1 cellular context compared by ENCODE assay signal in the genomic region with DNA sequence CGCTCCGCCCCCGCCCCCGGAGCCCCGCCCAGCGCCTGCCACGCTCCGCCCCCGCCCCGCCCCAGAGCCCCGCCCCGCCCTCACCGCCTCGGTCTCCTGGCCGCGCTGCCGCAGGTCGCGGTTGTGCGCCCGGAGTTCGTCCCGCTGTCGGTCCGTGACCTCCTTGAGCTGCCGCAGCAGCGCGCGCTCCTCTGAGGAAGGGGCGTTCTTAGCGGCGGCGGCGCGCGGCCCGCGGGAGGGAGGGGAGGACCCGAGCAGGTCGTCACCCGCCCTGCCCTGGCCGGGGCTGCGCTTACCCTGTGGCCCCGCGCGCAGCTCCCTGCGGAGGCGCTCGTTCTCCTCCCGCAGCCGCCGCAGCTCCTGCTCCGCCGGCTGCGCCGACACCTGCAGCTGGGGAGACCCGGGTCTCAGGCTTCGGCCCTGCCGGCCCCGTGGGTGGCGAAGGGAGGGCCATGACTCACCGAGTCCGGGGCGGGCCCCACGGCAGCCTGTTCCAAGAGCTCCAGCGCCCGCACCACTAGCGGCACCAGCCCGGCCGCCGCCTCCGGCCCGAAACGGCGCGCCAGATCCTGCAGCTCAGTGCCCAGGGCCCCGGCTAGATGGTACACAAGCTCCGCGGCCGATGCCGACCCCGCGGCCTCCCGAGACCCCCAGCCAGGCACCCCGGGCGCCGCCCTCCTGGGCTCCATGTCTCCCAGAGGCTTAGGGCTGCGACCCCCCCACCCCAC.
TF ChIP-seq lines count a peak whose summit lies in the region.

No MANE protein-coding gene starts in this region.

TF ChIP-seq in HEK293, 187 proteins besides CTCF, POLR2A, EP300 and RAD21 (continued from another document):
- TF ChIP-seq, protein P1, sequence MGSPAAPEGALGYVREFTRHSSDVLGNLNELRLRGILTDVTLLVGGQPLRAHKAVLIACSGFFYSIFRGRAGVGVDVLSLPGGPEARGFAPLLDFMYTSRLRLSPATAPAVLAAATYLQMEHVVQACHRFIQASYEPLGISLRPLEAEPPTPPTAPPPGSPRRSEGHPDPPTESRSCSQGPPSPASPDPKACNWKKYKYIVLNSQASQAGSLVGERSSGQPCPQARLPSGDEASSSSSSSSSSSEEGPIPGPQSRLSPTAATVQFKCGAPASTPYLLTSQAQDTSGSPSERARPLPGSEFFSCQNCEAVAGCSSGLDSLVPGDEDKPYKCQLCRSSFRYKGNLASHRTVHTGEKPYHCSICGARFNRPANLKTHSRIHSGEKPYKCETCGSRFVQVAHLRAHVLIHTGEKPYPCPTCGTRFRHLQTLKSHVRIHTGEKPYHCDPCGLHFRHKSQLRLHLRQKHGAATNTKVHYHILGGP (tag by site-specific recombination; IDR thresholded peaks at IDR 0.05) = no peak
- no peak for TF ChIP-seq ZFP41 (tag by site-specific recombination; IDR thresholded peaks at IDR 0.05; ENCODE audit: borderline replicate concordance)
- 0 out of 2 replicates have a peak, but pooled peaks have one; percentile 22 for TF ChIP-seq ZNF677 (tag by site-specific recombination; IDR thresholded peaks at IDR 0.05)
- TF ChIP-seq, protein P2, sequence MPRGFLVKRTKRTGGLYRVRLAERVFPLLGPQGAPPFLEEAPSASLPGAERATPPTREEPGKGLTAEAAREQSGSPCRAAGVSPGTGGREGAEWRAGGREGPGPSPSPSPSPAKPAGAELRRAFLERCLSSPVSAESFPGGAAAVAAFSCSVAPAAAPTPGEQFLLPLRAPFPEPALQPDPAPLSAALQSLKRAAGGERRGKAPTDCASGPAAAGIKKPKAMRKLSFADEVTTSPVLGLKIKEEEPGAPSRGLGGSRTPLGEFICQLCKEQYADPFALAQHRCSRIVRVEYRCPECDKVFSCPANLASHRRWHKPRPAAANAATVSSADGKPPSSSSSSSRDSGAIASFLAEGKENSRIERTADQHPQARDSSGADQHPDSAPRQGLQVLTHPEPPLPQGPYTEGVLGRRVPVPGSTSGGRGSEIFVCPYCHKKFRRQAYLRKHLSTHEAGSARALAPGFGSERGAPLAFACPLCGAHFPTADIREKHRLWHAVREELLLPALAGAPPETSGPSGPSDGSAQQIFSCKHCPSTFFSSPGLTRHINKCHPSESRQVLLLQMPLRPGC (tag by site-specific recombination; IDR thresholded peaks at IDR 0.05) = no peak; the same call in 1 of the 2 replicates
- peak; percentile 97 for TF ChIP-seq ZBTB20 (tag by site-specific recombination; IDR thresholded peaks at IDR 0.05)
- no peak for TF ChIP-seq ZNF266 (tag by site-specific recombination; IDR thresholded peaks at IDR 0.05; ENCODE audit: low read depth)
